Comparison of ENCODE assay signal across 29 cellular contexts in the genomic region with DNA sequence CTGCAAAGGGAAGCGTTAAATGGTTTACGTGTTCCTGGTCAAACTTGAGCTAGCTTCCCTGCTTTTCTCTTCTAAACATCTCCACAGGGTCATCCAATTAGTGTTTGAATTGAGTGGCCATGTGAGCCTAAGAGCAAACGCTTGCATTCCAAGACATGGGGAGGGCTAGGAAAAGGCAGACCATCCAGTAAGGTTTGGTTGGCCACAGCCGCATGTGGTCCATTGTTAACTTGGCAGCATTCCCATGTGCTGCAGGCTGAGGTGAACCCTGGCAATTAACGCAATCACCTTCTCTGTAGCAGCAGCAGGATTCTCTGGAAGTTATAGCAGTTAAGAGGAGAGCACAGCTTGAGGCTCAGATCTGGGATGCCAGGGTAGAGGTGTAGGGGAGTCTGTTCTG.
A peak's percentile ranks its signal among the peaks of the same experiment; 100 is the strongest.
DNase-seq lines count a peak whose midpoint lies in the region; ATAC-seq and TF ChIP-seq lines count a peak whose summit lies in the region.
"Had no signal": no experiment of that assay in that cellular context is flagged by ENCODE, and none has a peak within 500 bp of the region (broad histone marks: within the 10 kb centered on the region; RNA-seq: fewer than 3 reads in every experiment).

No MANE protein-coding gene starts in this region.

- peaks cover 20% of the 10 kb centered on the region for H3K4me1 Mint-ChIP-seq in GM23338
- no peaks in the 10 kb centered on the region for H3K4me1 Mint-ChIP-seq in naive thymus-derived CD8-positive, alpha-beta T cell
- H3K4me1 Mint-ChIP-seq in activated CD4-positive, alpha-beta T cell treated with anti-CD3 and anti-CD28 coated beads, Interleukin-2, amount 10 ng/mL, durations not matched to agents 7 days and 5 days, result no peaks in the 10 kb centered on the region
- H3K4me1 Mint-ChIP-seq: activated CD4-positive, alpha-beta T cell treated with anti-CD3 and anti-CD28 coated beads, Interleukin-2, amount 10 ng/mL, durations not matched to agents 24 days and 14 days had no signal

- peak; percentile 98 for ATAC-seq in GM23338
- ATAC-seq in naive thymus-derived CD8-positive, alpha-beta T cell, result no peak
- ATAC-seq: activated T-cell treated with anti-CD3 and anti-CD28 coated beads, Interleukin-2, amount 50 U/mL, for 4 hours; esophagus mucosa; left colon; psoas muscle had no signal

- no peaks in the 10 kb centered on the region for H4K20me1 ChIP-seq in GM23338 (replicated peaks; ENCODE audit: insufficient read depth)
- H4K20me1 ChIP-seq: BLaER1 treated with 17β-estradiol and CSF1 and Interleukin-3, amounts not matched to agents 10 nM and 100 nM had no signal

- POLR2A ChIA-PET in naive thymus-derived CD8-positive, alpha-beta T cell (lab: Charles Lee), result no interaction called here
- POLR2A ChIA-PET in activated CD4-positive, alpha-beta T cell treated with anti-CD3 and anti-CD28 coated beads, Interleukin-2, amount 10 ng/mL, durations not matched to agents 7 days and 5 days (lab: Charles Lee), result no interaction called here

- H3K79me2 ChIP-seq in GM23338 (replicated peaks; ENCODE audit: insufficient read depth), result no peaks in the 10 kb centered on the region

- H3K27ac Mint-ChIP-seq in GM23338, result no peak overlapping the region; the same call in 1 of the 2 replicates
- no peak overlapping the region for H3K27ac Mint-ChIP-seq in naive thymus-derived CD8-positive, alpha-beta T cell
- H3K27ac Mint-ChIP-seq in activated CD4-positive, alpha-beta T cell treated with anti-CD3 and anti-CD28 coated beads, Interleukin-2, amount 10 ng/mL, durations not matched to agents 7 days and 5 days, result no peak overlapping the region
- H3K27ac Mint-ChIP-seq: activated CD4-positive, alpha-beta T cell treated with anti-CD3 and anti-CD28 coated beads, Interleukin-2, amount 10 ng/mL, durations not matched to agents 24 days and 14 days; HFFc6; stimulated activated naive CD8-positive, alpha-beta T cell treated with anti-CD3 and anti-CD28 coated beads, Interleukin-15, Interleukin-2, amounts not matched to agents 100 ng/mL and 50 ng/mL, for 24 hours had no signal

- H3K4me3 ChIP-seq in GM23338 (no peak overlapping the region), NT2/D1 (ENCODE audit: insufficient read length, low read depth) (no peak overlapping the region), iPS DF 6.9 (ENCODE audit: low read length) (no peak overlapping the region), transverse colon (no peak overlapping the region)
- H3K4me3 ChIP-seq: BLaER1 treated with 17β-estradiol and CSF1 and Interleukin-3, amounts not matched to agents 10 nM and 100 nM; psoas muscle; thoracic aorta; uterus had no signal

- CTCF ChIA-PET in activated CD4-positive, alpha-beta T cell treated with anti-CD3 and anti-CD28 coated beads, Interleukin-2, amount 10 ng/mL, durations not matched to agents 7 days and 5 days (lab: Charles Lee), result no interaction called here

- H3K27ac ChIP-seq in GM23338 (ENCODE audit: low read depth), result no peak overlapping the region
- H3K27ac ChIP-seq in iPS DF 6.9 (ENCODE audit: low read length), result no peak overlapping the region
- H3K27ac ChIP-seq in transverse colon, result no peak overlapping the region
- H3K27ac ChIP-seq: BLaER1 treated with 17β-estradiol and CSF1 and Interleukin-3, amounts not matched to agents 10 nM and 100 nM; psoas muscle; thoracic aorta; uterus; VCaP had no signal

- H2AFZ ChIP-seq in GM23338, result no peak overlapping the region

- H3K27me3 ChIP-seq in GM23338 (ENCODE audit: insufficient read depth) (no peaks in the 10 kb centered on the region), NT2/D1 (ENCODE audit: insufficient read depth, insufficient read length) (no peaks in the 10 kb centered on the region), iPS DF 6.9 (ENCODE audit: control insufficient read depth, insufficient read depth, low read length) (no peaks in the 10 kb centered on the region), transverse colon (no peaks in the 10 kb centered on the region)
- H3K27me3 ChIP-seq: uterus had no signal

- in situ Hi-C loops in transverse colon (cut with MboI; ENCODE audit: low pct_ligation_motif_present in 1 of 4, low pct_unique_long_range_greater_than_20kb in 1 of 4, low sequenced_read_pairs in 3 of 4), result no loop called here

- no peak overlapping the region for H3K9ac ChIP-seq in NT2/D1 (ENCODE audit: insufficient read length, low read depth)
- H3K9ac ChIP-seq: BLaER1 treated with 17β-estradiol and CSF1 and Interleukin-3, amounts not matched to agents 10 nM and 100 nM had no signal

- no peak overlapping the region for H3K4me3 Mint-ChIP-seq in GM23338
- no peak overlapping the region for H3K4me3 Mint-ChIP-seq in naive thymus-derived CD8-positive, alpha-beta T cell
- no peak overlapping the region for H3K4me3 Mint-ChIP-seq in activated CD4-positive, alpha-beta T cell treated with anti-CD3 and anti-CD28 coated beads, Interleukin-2, amount 10 ng/mL, durations not matched to agents 7 days and 5 days
- H3K4me3 Mint-ChIP-seq: activated CD4-positive, alpha-beta T cell treated with anti-CD3 and anti-CD28 coated beads, Interleukin-2, amount 10 ng/mL, durations not matched to agents 24 days and 14 days; activated T-cell treated with anti-CD3 and anti-CD28 coated beads, Interleukin-2, amount 50 U/mL, for 4 hours; HFFc6; stimulated activated naive CD8-positive, alpha-beta T cell treated with anti-CD3 and anti-CD28 coated beads, Interleukin-15, Interleukin-2, amounts not matched to agents 100 ng/mL and 50 ng/mL, for 24 hours had no signal

- H3K36me3 Mint-ChIP-seq in GM23338 (ENCODE audit: low read depth), result no peaks in the 10 kb centered on the region
- no peaks in the 10 kb centered on the region for H3K36me3 Mint-ChIP-seq in naive thymus-derived CD8-positive, alpha-beta T cell
- no peaks in the 10 kb centered on the region for H3K36me3 Mint-ChIP-seq in activated CD4-positive, alpha-beta T cell treated with anti-CD3 and anti-CD28 coated beads, Interleukin-2, amount 10 ng/mL, durations not matched to agents 7 days and 5 days (ENCODE audit: low read depth)

- H3K36me3 ChIP-seq in GM23338 (ENCODE audit: insufficient read depth) (no peaks in the 10 kb centered on the region), NT2/D1 (ENCODE audit: insufficient read depth, insufficient read length, low read length) (no peaks in the 10 kb centered on the region), iPS DF 6.9 (ENCODE audit: control insufficient read depth, insufficient read depth, low read length) (no peaks in the 10 kb centered on the region), transverse colon (no peaks in the 10 kb centered on the region)
- H3K36me3 ChIP-seq: BLaER1 treated with 17β-estradiol and CSF1 and Interleukin-3, amounts not matched to agents 10 nM and 100 nM; thoracic aorta; uterus had no signal

- TF ChIP-seq POLR2A in transverse colon (IDR thresholded peaks at IDR 0.05), result no peak

- DNase-seq in GM23338 (ENCODE audit: low spot score) (peak; percentile 70), NCI-H128 (lab: John Stamatoyannopoulos, UW; ENCODE audit: unreplicated experiment) (peak; percentile 23), NT2/D1 (ENCODE audit: low read depth, low spot score) (peak; percentile 59), iPS DF 6.9 (ENCODE audit: low read depth, low spot score) (peak; percentile 22), transverse colon (no peak)
- no peak for DNase-seq in naive thymus-derived CD8-positive, alpha-beta T cell
- no peak for DNase-seq in activated CD4-positive, alpha-beta T cell treated with anti-CD3 and anti-CD28 coated beads, Interleukin-2, amount 10 ng/mL, durations not matched to agents 7 days and 5 days
- DNase-seq in activated CD4-positive, alpha-beta T cell treated with anti-CD3 and anti-CD28 coated beads, Interleukin-2, amount 50 U/mL, for 4 hours, result no peak
- DNase-seq: activated CD4-positive, alpha-beta T cell treated with anti-CD3 and anti-CD28 coated beads, Interleukin-2, amount 10 ng/mL, durations not matched to agents 24 days and 14 days; activated naive CD4-positive, alpha-beta T cell treated with Interleukin-2 at 50 U/mL for 16 hours; activated T-cell treated with anti-CD3 and anti-CD28 coated beads, Interleukin-2, amount 50 U/mL, for 4 hours; amniotic stem cell; Caco-2; cortex of kidney; foreskin fibroblast; head of caudate nucleus; HFFc6; left colon; NCI-H2029 treated with DMSO at 0.1 percent for 48 hours; nucleus accumbens; psoas muscle; SHP77; T-helper 9 cell; uterus had no signal

- H3F3A ChIP-seq in GM23338 (replicated peaks; ENCODE audit: low read depth), result no peaks in the 10 kb centered on the region

- H3K9me3 ChIP-seq in NT2/D1 (ENCODE audit: insufficient read depth, low read length) (no peaks in the 10 kb centered on the region), iPS DF 6.9 (ENCODE audit: control insufficient read depth, insufficient read depth, low read length) (no peaks in the 10 kb centered on the region), transverse colon (no peaks in the 10 kb centered on the region)
- H3K9me3 ChIP-seq: Caco-2, psoas muscle, thoracic aorta, uterus had no signal

- intact Hi-C loops in transverse colon (cut with DNase I; ENCODE audit: low total_unique reads), result no loop called here

- H3K9me3 Mint-ChIP-seq in GM23338, result no peaks in the 10 kb centered on the region
- no peaks in the 10 kb centered on the region for H3K9me3 Mint-ChIP-seq in naive thymus-derived CD8-positive, alpha-beta T cell
- H3K9me3 Mint-ChIP-seq in activated CD4-positive, alpha-beta T cell treated with anti-CD3 and anti-CD28 coated beads, Interleukin-2, amount 10 ng/mL, durations not matched to agents 7 days and 5 days, result no peaks in the 10 kb centered on the region
- H3K9me3 Mint-ChIP-seq: activated CD4-positive, alpha-beta T cell treated with anti-CD3 and anti-CD28 coated beads, Interleukin-2, amount 10 ng/mL, durations not matched to agents 24 days and 14 days; activated T-cell treated with anti-CD3 and anti-CD28 coated beads, Interleukin-2, amount 50 U/mL, for 4 hours; stimulated activated naive CD8-positive, alpha-beta T cell treated with anti-CD3 and anti-CD28 coated beads, Interleukin-15, Interleukin-2, amounts not matched to agents 100 ng/mL and 50 ng/mL, for 24 hours had no signal

- WGBS in iPS DF 6.9 (ENCODE audit: insufficient coverage, insufficient read length), result no CpG with 5 or more reads among the region's 5 CpGs
- WGBS in transverse colon (ENCODE audit: low coverage in 1 of 2), 2 donors, result 72 to 86% methylated on average over 2 to 5 of the region's 5 CpGs

- H3K4me1 ChIP-seq in GM23338 (ENCODE audit: insufficient read depth) (no peaks in the 10 kb centered on the region), NT2/D1 (ENCODE audit: insufficient read depth, insufficient read length) (no peaks in the 10 kb centered on the region), iPS DF 6.9 (ENCODE audit: control insufficient read depth, insufficient read depth, low read length) (no peaks in the 10 kb centered on the region), transverse colon (no peaks in the 10 kb centered on the region)
- H3K4me1 ChIP-seq: BLaER1 treated with 17β-estradiol and CSF1 and Interleukin-3, amounts not matched to agents 10 nM and 100 nM; Caco-2; psoas muscle; uterus had no signal

- H3K4me2 ChIP-seq in GM23338, result no peak overlapping the region
- H3K4me2 ChIP-seq: BLaER1 treated with 17β-estradiol and CSF1 and Interleukin-3, amounts not matched to agents 10 nM and 100 nM had no signal

- TF ChIP-seq EP300 in transverse colon (IDR thresholded peaks at IDR 0.05; ENCODE audit: low read depth), result no peak

- TF ChIP-seq CTCF in GM23338 (conservative IDR thresholded peaks at IDR 0.05; ENCODE audit: low read depth in 2 of 2) (no peak), transverse colon (IDR thresholded peaks at IDR 0.05) (no peak)

- H3K9me2 ChIP-seq in GM23338 (ENCODE audit: insufficient read depth), result no peaks in the 10 kb centered on the region

- H3K27me3 Mint-ChIP-seq in GM23338 (ENCODE audit: insufficient read depth, low read depth, poor library complexity), result no peaks in the 10 kb centered on the region
- H3K27me3 Mint-ChIP-seq in naive thymus-derived CD8-positive, alpha-beta T cell, result peaks cover 0 to 14% (median 5%) of the 10 kb centered on the region in 5 donors
- no peaks in the 10 kb centered on the region for H3K27me3 Mint-ChIP-seq in activated CD4-positive, alpha-beta T cell treated with anti-CD3 and anti-CD28 coated beads, Interleukin-2, amount 10 ng/mL, durations not matched to agents 7 days and 5 days
- H3K27me3 Mint-ChIP-seq: activated CD4-positive, alpha-beta T cell treated with anti-CD3 and anti-CD28 coated beads, Interleukin-2, amount 10 ng/mL, durations not matched to agents 24 days and 14 days; stimulated activated naive CD8-positive, alpha-beta T cell treated with anti-CD3 and anti-CD28 coated beads, Interleukin-15, Interleukin-2, amounts not matched to agents 100 ng/mL and 50 ng/mL, for 24 hours had no signal

Comparison
In these comparisons a context has a peak if more than half of its experiments do, and no peak if none do; other contexts are left out.
1. DNase-seq: peak in GM23338 (single experiment), NCI-H128 (single experiment), NT2/D1 (single experiment) and iPS DF 6.9 (single experiment); none in naive thymus-derived CD8-positive, alpha-beta T cell (0 of 10), transverse colon (single experiment), activated CD4-positive, alpha-beta T cell treated with anti-CD3 and anti-CD28 coated beads, Interleukin-2, amount 10 ng/mL, durations not matched to agents 7 days and 5 days (single experiment) and activated CD4-positive, alpha-beta T cell treated with anti-CD3 and anti-CD28 coated beads, Interleukin-2, amount 50 U/mL, for 4 hours (0 of 2).